Comparison of ENCODE assay signal across 1 cellular context in genomic region chr20:21322921-21323321, GRCh38.
TF ChIP-seq lines count a peak whose summit lies in the region.

No MANE protein-coding gene starts in this region.

TF ChIP-seq in H1, 55 proteins besides CTCF, POLR2A, EP300 and RAD21 (continued from another document):
- no peak for TF ChIP-seq KDM1A (IDR thresholded peaks at IDR 0.05; ENCODE audit: borderline replicate concordance, low read length)
- no peak for TF ChIP-seq SIN3A (conservative IDR thresholded peaks at IDR 0.05 in 1 of 2, IDR thresholded peaks at IDR 0.05 in 1 of 2; ENCODE audit: low read depth in 1 of 2, low read length in 2 of 2)
- no peak for TF ChIP-seq EZH2 (IDR thresholded peaks at IDR 0.05; ENCODE audit: low read depth, low read length, severe bottlenecking)
- TF ChIP-seq ZNF274 (IDR thresholded peaks at IDR 0.05; ENCODE audit: borderline replicate concordance, extremely low read depth, low read length): no peak
- TF ChIP-seq CHD2 (IDR thresholded peaks at IDR 0.05; ENCODE audit: low read length): no peak
- no peak for TF ChIP-seq USF2 (IDR thresholded peaks at IDR 0.05; ENCODE audit: low read length)
- no peak for TF ChIP-seq SRF (IDR thresholded peaks at IDR 0.05; ENCODE audit: low read depth, low read length)
- no peak for TF ChIP-seq SP2 (IDR thresholded peaks at IDR 0.05; ENCODE audit: low read length)
- TF ChIP-seq TCF12 (IDR thresholded peaks at IDR 0.05; ENCODE audit: low read depth, low read length): no peak
- TF ChIP-seq BACH1 (IDR thresholded peaks at IDR 0.05; ENCODE audit: low read length): no peak
- no peak for TF ChIP-seq JUND (IDR thresholded peaks at IDR 0.05; ENCODE audit: low read length)
